ENCODE assay signal across 1 cellular context in genomic region chr13:98175823-98176222, GRCh38.
TF ChIP-seq lines count a peak whose summit lies in the region.

No MANE protein-coding gene starts in this region.

TF ChIP-seq in WTC11, 78 proteins besides CTCF, POLR2A, EP300 and RAD21:
- TF ChIP-seq ZNF263 (CRISPR knock-in tag; IDR thresholded peaks at IDR 0.05; ENCODE audit: low read depth) = no peak
- no peak for TF ChIP-seq STAT6 (CRISPR knock-in tag; conservative IDR thresholded peaks at IDR 0.05; ENCODE audit: low read depth)
- TF ChIP-seq IRF2 (CRISPR knock-in tag; IDR thresholded peaks at IDR 0.05; ENCODE audit: borderline replicate concordance, low read depth) = no peak
- TF ChIP-seq NR3C1 (CRISPR knock-in tag; conservative IDR thresholded peaks at IDR 0.05; ENCODE audit: low read depth) = no peak
- no peak for TF ChIP-seq OVOL2 (CRISPR knock-in tag; IDR thresholded peaks at IDR 0.05; ENCODE audit: borderline replicate concordance)
- TF ChIP-seq, protein P1, sequence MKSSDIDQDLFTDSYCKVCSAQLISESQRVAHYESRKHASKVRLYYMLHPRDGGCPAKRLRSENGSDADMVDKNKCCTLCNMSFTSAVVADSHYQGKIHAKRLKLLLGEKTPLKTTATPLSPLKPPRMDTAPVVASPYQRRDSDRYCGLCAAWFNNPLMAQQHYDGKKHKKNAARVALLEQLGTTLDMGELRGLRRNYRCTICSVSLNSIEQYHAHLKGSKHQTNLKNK (CRISPR knock-in tag; IDR thresholded peaks at IDR 0.05) = no peak
- TF ChIP-seq ZNF423 (CRISPR knock-in tag; IDR thresholded peaks at IDR 0.05) = no peak
- no peak for TF ChIP-seq E2F4 (CRISPR knock-in tag; IDR thresholded peaks at IDR 0.05; ENCODE audit: borderline replicate concordance, low read depth)
- TF ChIP-seq ERG (CRISPR knock-in tag; IDR thresholded peaks at IDR 0.05) = no peak
- TF ChIP-seq, protein P2, sequence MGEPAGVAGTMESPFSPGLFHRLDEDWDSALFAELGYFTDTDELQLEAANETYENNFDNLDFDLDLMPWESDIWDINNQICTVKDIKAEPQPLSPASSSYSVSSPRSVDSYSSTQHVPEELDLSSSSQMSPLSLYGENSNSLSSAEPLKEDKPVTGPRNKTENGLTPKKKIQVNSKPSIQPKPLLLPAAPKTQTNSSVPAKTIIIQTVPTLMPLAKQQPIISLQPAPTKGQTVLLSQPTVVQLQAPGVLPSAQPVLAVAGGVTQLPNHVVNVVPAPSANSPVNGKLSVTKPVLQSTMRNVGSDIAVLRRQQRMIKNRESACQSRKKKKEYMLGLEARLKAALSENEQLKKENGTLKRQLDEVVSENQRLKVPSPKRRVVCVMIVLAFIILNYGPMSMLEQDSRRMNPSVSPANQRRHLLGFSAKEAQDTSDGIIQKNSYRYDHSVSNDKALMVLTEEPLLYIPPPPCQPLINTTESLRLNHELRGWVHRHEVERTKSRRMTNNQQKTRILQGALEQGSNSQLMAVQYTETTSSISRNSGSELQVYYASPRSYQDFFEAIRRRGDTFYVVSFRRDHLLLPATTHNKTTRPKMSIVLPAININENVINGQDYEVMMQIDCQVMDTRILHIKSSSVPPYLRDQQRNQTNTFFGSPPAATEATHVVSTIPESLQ (CRISPR knock-in tag; IDR thresholded peaks at IDR 0.05) = no peak
- no peak for TF ChIP-seq CDX4 (CRISPR knock-in tag; IDR thresholded peaks at IDR 0.05; ENCODE audit: borderline replicate concordance)
- no peak for TF ChIP-seq ATF3 (CRISPR knock-in tag; conservative IDR thresholded peaks at IDR 0.05)
- no peak for TF ChIP-seq SP1 (CRISPR knock-in tag; conservative IDR thresholded peaks at IDR 0.05)
- TF ChIP-seq CBFB (CRISPR knock-in tag; IDR thresholded peaks at IDR 0.05; ENCODE audit: low read depth) = no peak
- TF ChIP-seq JUN (CRISPR knock-in tag; IDR thresholded peaks at IDR 0.05) = no peak
- no peak for TF ChIP-seq NFATC4 (CRISPR knock-in tag; IDR thresholded peaks at IDR 0.05)
